ENCODE assay signal across 25 cellular contexts in genomic region chr1:161950377-161950776, GRCh38.
A peak's percentile ranks its signal among the peaks of the same experiment; 100 is the strongest.
DNase-seq lines count a peak whose midpoint lies in the region; ATAC-seq, FAIRE-seq and TF ChIP-seq lines count a peak whose summit lies in the region.
"Had no signal": no experiment of that assay in that cellular context is flagged by ENCODE, and none has a peak within 500 bp of the region (broad histone marks: within the 10 kb centered on the region; RNA-seq: fewer than 3 reads in every experiment).

No MANE protein-coding gene starts in this region.

- peak overlapping the region; percentile 16 for H3K27ac Mint-ChIP-seq in osteocyte (ENCODE audit: unreplicated experiment)
- H3K27ac Mint-ChIP-seq: CD14-positive monocyte; CD4-positive, CD25-positive, alpha-beta regulatory T cell had no signal

- no peak for DNase-seq in GM12892 (ENCODE audit: insufficient read length)
- no peak for DNase-seq in osteocyte (ENCODE audit: extremely low spot score, unreplicated experiment)
- no peak for DNase-seq in gastrocnemius medialis
- DNase-seq in vagina (ENCODE audit: extremely low spot score in 2 of 2), result no peak
- no peak for DNase-seq in NCI-H1092 (lab: John Stamatoyannopoulos, UW)
- DNase-seq in AG20443 (ENCODE audit: low spot score), result no peak
- DNase-seq: BE2C; C1 segment of cervical spinal cord; CD4-positive, alpha-beta memory T cell; CD4-positive, CD25-positive, alpha-beta regulatory T cell; CD8-positive, alpha-beta memory T cell; COR-L47; DMS 273 treated with DMSO at 0.1 percent for 48 hours; DMS153; DMS53; DMS79; DND-41; EL; GDM1 had no signal

- intact Hi-C loops in gastrocnemius medialis (cut with DNase I; ENCODE audit: low total_unique reads), result no loop called here
- intact Hi-C loops in vagina (cut with DNase I), result loop anchor here (10.0 kb wide), 1 partner anchor 74 kb away; the partner anchor contains the start of gene OLFML2B

- peak; percentile 48 to 66 for ATAC-seq in gastrocnemius medialis
- ATAC-seq in HG02938 (IDR thresholded peaks at IDR 0.05; ENCODE audit: unreplicated experiment), result no peak
- ATAC-seq: A549, GM12878 had no signal

- H3K4me3 ChIP-seq in gastrocnemius medialis (no peak overlapping the region), vagina (no peak overlapping the region)
- H3K4me3 ChIP-seq: A549, BLaER1, GM12878 had no signal

- no peaks in the 10 kb centered on the region for H3K36me3 Mint-ChIP-seq in osteocyte (ENCODE audit: unreplicated experiment)

- H3K36me3 ChIP-seq in gastrocnemius medialis, result no peaks in the 10 kb centered on the region
- H3K36me3 ChIP-seq in vagina, result no peaks in the 10 kb centered on the region
- H3K36me3 ChIP-seq: BE2C had no signal

- H3K27me3 Mint-ChIP-seq in osteocyte (ENCODE audit: unreplicated experiment), result no peaks in the 10 kb centered on the region
- H3K27me3 Mint-ChIP-seq: CD4-positive, alpha-beta memory T cell; CD4-positive, CD25-positive, alpha-beta regulatory T cell; CD8-positive, alpha-beta memory T cell had no signal

- peak; percentile 17 for FAIRE-seq in GM12892 (lab: Jason Lieb, UNC)
- FAIRE-seq: A549, GM12878 had no signal

- H3K27ac ChIP-seq in gastrocnemius medialis (peak overlapping the region in 3 of 4 donors; percentile 37 to 47 (median 41)), vagina (peak overlapping the region; percentile 6)
- H3K27ac ChIP-seq: 22Rv1, A549, BLaER1 had no signal

- peaks cover 5% of the 10 kb centered on the region for H3K9me3 Mint-ChIP-seq in osteocyte (ENCODE audit: unreplicated experiment)
- H3K9me3 Mint-ChIP-seq: CD4-positive, alpha-beta memory T cell; CD4-positive, CD25-positive, alpha-beta regulatory T cell; CD8-positive, alpha-beta memory T cell had no signal

- H3K9me3 ChIP-seq in gastrocnemius medialis, result no peaks in the 10 kb centered on the region
- H3K9me3 ChIP-seq in vagina, result no peaks in the 10 kb centered on the region
- H3K9me3 ChIP-seq: A549, BE2C, BLaER1 had no signal

- peaks cover 66% of the 10 kb centered on the region for H3K4me1 Mint-ChIP-seq in osteocyte (ENCODE audit: unreplicated experiment)

- H3K27me3 ChIP-seq in gastrocnemius medialis (no peaks in the 10 kb centered on the region), vagina (no peaks in the 10 kb centered on the region)
- H3K27me3 ChIP-seq: BE2C, BLaER1 had no signal

- TF ChIP-seq POLR2A in GM12892 (IDR thresholded peaks at IDR 0.05; ENCODE audit: low read depth, low read length), result no peak
- TF ChIP-seq POLR2A in gastrocnemius medialis (IDR thresholded peaks at IDR 0.05), result no peak
- TF ChIP-seq POLR2A in vagina (IDR thresholded peaks at IDR 0.05), result no peak

- no peak for TF ChIP-seq CTCF in osteocyte (IDR thresholded peaks at IDR 0.05)
- TF ChIP-seq CTCF in gastrocnemius medialis (IDR thresholded peaks at IDR 0.05 in 4 of 5, conservative IDR thresholded peaks at IDR 0.05 in 1 of 5), result no peak
- no peak for TF ChIP-seq CTCF in vagina (IDR thresholded peaks at IDR 0.05)

- in situ Hi-C loops in gastrocnemius medialis (cut with MboI; ENCODE audit: low sequenced_read_pairs in 4 of 4), result no loop called here

- H3K4me1 ChIP-seq in gastrocnemius medialis, result peaks cover 35 to 49% of the 10 kb centered on the region in 2 donors
- H3K4me1 ChIP-seq in vagina, result peaks cover 37% of the 10 kb centered on the region
- H3K4me1 ChIP-seq: BE2C had no signal

- no peak overlapping the region for H3K4me3 Mint-ChIP-seq in osteocyte (ENCODE audit: unreplicated experiment)
- H3K4me3 Mint-ChIP-seq: CD14-positive monocyte; CD4-positive, alpha-beta memory T cell; CD4-positive, CD25-positive, alpha-beta regulatory T cell; CD8-positive, alpha-beta memory T cell had no signal
